Comparison of ENCODE assay signal across 10 cellular contexts in genomic region chr1:15620155-15620545, GRCh38. TPM values are rescaled to one million over a fixed set of nuclear protein-coding genes. Genes with fewer than 3 reads are reported as not detected.
A peak's percentile ranks its signal among the peaks of the same experiment; 100 is the strongest.
DNase-seq lines count a peak whose midpoint lies in the region; ATAC-seq lines count a peak whose summit lies in the region.
"Had no signal": no experiment of that assay in that cellular context is flagged by ENCODE, and none has a peak within 500 bp of the region (broad histone marks: within the 10 kb centered on the region; RNA-seq: fewer than 3 reads in every experiment).

No MANE protein-coding gene starts in this region.

- CTCF ChIA-PET in naive thymus-derived CD4-positive, alpha-beta T cell (lab: Charles Lee): no interaction called here

- DNase-seq in COLO668 (lab: John Stamatoyannopoulos, UW; ENCODE audit: unreplicated experiment): peak; percentile 38
- DNase-seq in M059J (ENCODE audit: low read depth): peak; percentile 73
- DNase-seq in central memory CD4-positive, alpha-beta T cell: peak; percentile 28
- no peak for DNase-seq in naive thymus-derived CD4-positive, alpha-beta T cell
- DNase-seq in NOMO-1 (lab: John Stamatoyannopoulos, UW; ENCODE audit: unreplicated experiment in 2 of 2): no peak
- DNase-seq in NCI-H187 treated with DMSO at 0.1 percent for 48 hours (lab: John Stamatoyannopoulos, UW): no peak
- DNase-seq: glutamatergic neuron had no signal

- no peaks in the 10 kb centered on the region for H3K27me3 Mint-ChIP-seq in naive thymus-derived CD4-positive, alpha-beta T cell

- no peak overlapping the region for H3K4me3 ChIP-seq in naive thymus-derived CD4-positive, alpha-beta T cell (ENCODE audit: low read length)
- H3K4me3 ChIP-seq: SK-N-MC had no signal

- H3K36me3 Mint-ChIP-seq in naive thymus-derived CD4-positive, alpha-beta T cell: peaks cover 0 to 3% (median 0%) of the 10 kb centered on the region in 5 donors

- H3K27me3 ChIP-seq in naive thymus-derived CD4-positive, alpha-beta T cell (ENCODE audit: control insufficient read depth in 2 of 2, insufficient read depth in 2 of 2, low read length in 2 of 2): no peaks in the 10 kb centered on the region

- peaks cover 46 to 74% (median 58%) of the 10 kb centered on the region in 7 donors for H3K4me1 Mint-ChIP-seq in naive thymus-derived CD4-positive, alpha-beta T cell

- POLR2A ChIA-PET in naive thymus-derived CD4-positive, alpha-beta T cell (lab: Charles Lee): interaction anchor here (0.7 kb wide), 1 partner anchor 9 kb away, joined by 3 read pairs; no protein-coding TSS in a partner anchor

- no peaks in the 10 kb centered on the region for H3K9me3 Mint-ChIP-seq in naive thymus-derived CD4-positive, alpha-beta T cell

- H3K4me3 Mint-ChIP-seq in naive thymus-derived CD4-positive, alpha-beta T cell: peak overlapping the region; percentile 11 to 92 (median 58)

- no peaks in the 10 kb centered on the region for H3K9me3 ChIP-seq in naive thymus-derived CD4-positive, alpha-beta T cell (ENCODE audit: control insufficient read depth in 2 of 3, low read length in 3 of 3)

- H3K27ac ChIP-seq in naive thymus-derived CD4-positive, alpha-beta T cell (ENCODE audit: low read depth, low read length): no peak overlapping the region
- H3K27ac ChIP-seq: SK-N-MC had no signal

- ATAC-seq in naive thymus-derived CD4-positive, alpha-beta T cell: no peak
- ATAC-seq in HG03097 (IDR thresholded peaks at IDR 0.05; ENCODE audit: low FRiP score, unreplicated experiment) (no peak), GM18907 (IDR thresholded peaks at IDR 0.05; ENCODE audit: unreplicated experiment) (no peak)

- intact Hi-C loops in naive thymus-derived CD4-positive, alpha-beta T cell (cut with micrococcal nuclease): no loop called here

- H3K36me3 ChIP-seq in naive thymus-derived CD4-positive, alpha-beta T cell (ENCODE audit: control insufficient read depth in 2 of 3, insufficient read depth in 3 of 3, low read length in 3 of 3): peaks cover 0 to 4% (median 0%) of the 10 kb centered on the region in 3 experiments

- H3K4me1 ChIP-seq in naive thymus-derived CD4-positive, alpha-beta T cell (ENCODE audit: control insufficient read depth in 2 of 2, insufficient read depth in 2 of 2, low read length in 2 of 2): peaks cover 25 to 30% of the 10 kb centered on the region in 2 donors

- H3K27ac Mint-ChIP-seq in naive thymus-derived CD4-positive, alpha-beta T cell: peak overlapping the region; percentile 7 to 88 (median 65)

RNA-seq across cellular contexts. Expression of gene DDI2, which starts 2.9 kb away (rescaled TPM):
- 17.4 and 19.4 TPM in 2 replicates for total RNA-seq in M059J (2014; rRNA removed; shearing (Covaris generic))
- total RNA-seq in naive thymus-derived CD4-positive, alpha-beta T cell: 10 to 100 TPM; 24.5 to 46.8 (median 37.0) TPM
- polyA plus RNA-seq in naive thymus-derived CD4-positive, alpha-beta T cell: 1 to 10 TPM; 3.2 to 6.7 TPM

RNA-seq across cellular contexts. Expression of gene AGMAT, which starts 35.3 kb away (rescaled TPM):
- 1.3 and 2.6 TPM in 2 replicates for total RNA-seq in M059J (2014; rRNA removed; shearing (Covaris generic))
- total RNA-seq in naive thymus-derived CD4-positive, alpha-beta T cell: 10 to 100 TPM in 1 of 5 experiments, 1 to 10 TPM in 4; 6.4 to 21.5 (median 9.5) TPM
- polyA plus RNA-seq in naive thymus-derived CD4-positive, alpha-beta T cell: 10 to 100 TPM; 14.5 to 16.9 TPM

Comparison
In these comparisons a context has a peak if more than half of its experiments do, and no peak if none do; other contexts are left out.
1. DNase-seq: peak in COLO668 (single experiment), M059J (single experiment) and central memory CD4-positive, alpha-beta T cell (single experiment); none in naive thymus-derived CD4-positive, alpha-beta T cell (0 of 9), NOMO-1 (0 of 2) and NCI-H187 treated with DMSO at 0.1 percent for 48 hours (single experiment).